In genomic region chr16:70151391-70151790, GRCh38 we compare ENCODE assay signal across 16 cellular contexts. TPM values are rescaled to one million over a fixed set of nuclear protein-coding genes. Genes with fewer than 3 reads are reported as not detected.
DNase-seq lines count a peak whose midpoint lies in the region; ATAC-seq and TF ChIP-seq lines count a peak whose summit lies in the region.
"Had no signal": no experiment of that assay in that cellular context is flagged by ENCODE, and none has a peak within 500 bp of the region (broad histone marks: within the 10 kb centered on the region; RNA-seq: fewer than 3 reads in every experiment).

No MANE protein-coding gene starts in this region.

- no peaks in the 10 kb centered on the region for H3K4me1 Mint-ChIP-seq in stimulated activated naive CD8-positive, alpha-beta T cell treated with anti-CD3 and anti-CD28 coated beads, Interleukin-15, amount 100 ng/mL, for 72 hours
- H3K4me1 Mint-ChIP-seq: WTC11 had no signal

- no peaks in the 10 kb centered on the region for H3K4me1 ChIP-seq in uterus
- H3K4me1 ChIP-seq: sigmoid colon, upper lobe of right lung had no signal

- H3K9me3 ChIP-seq in uterus = no peaks in the 10 kb centered on the region
- H3K9me3 ChIP-seq: neutrophil, sigmoid colon, upper lobe of right lung had no signal

- peak; percentile 40 for ATAC-seq in stimulated activated naive CD8-positive, alpha-beta T cell treated with anti-CD3 and anti-CD28 coated beads, Interleukin-15, amount 100 ng/mL, for 72 hours
- no peak for ATAC-seq in stimulated activated naive CD8-positive, alpha-beta T cell treated with anti-CD3 and anti-CD28 coated beads, Interleukin-15, Interleukin-2, amounts not matched to agents 100 U/mL and 50 U/mL, for 24 hours
- ATAC-seq in GM18498 (IDR thresholded peaks at IDR 0.05; ENCODE audit: unreplicated experiment) = no peak
- no peak for ATAC-seq in GM21390 (IDR thresholded peaks at IDR 0.05; ENCODE audit: unreplicated experiment)
- ATAC-seq: upper lobe of right lung, WTC11 had no signal

- no peaks in the 10 kb centered on the region for H3K36me3 ChIP-seq in uterus

- DNase-seq in stimulated activated naive CD8-positive, alpha-beta T cell treated with anti-CD3 and anti-CD28 coated beads, Interleukin-15, amount 100 ng/mL, for 72 hours = no peak
- no peak for DNase-seq in stimulated activated naive CD8-positive, alpha-beta T cell treated with anti-CD3 and anti-CD28 coated beads, Interleukin-15, Interleukin-2, amounts not matched to agents 100 U/mL and 50 U/mL, for 24 hours
- peak; percentile 81 for DNase-seq in NCI-H187 treated with DMSO at 0.1 percent for 48 hours (lab: John Stamatoyannopoulos, UW)
- peak; percentile 14 for DNase-seq in iPS-NIHi11 (ENCODE audit: low spot score)
- DNase-seq in uterus = no peak
- no peak for DNase-seq in stimulated activated CD8-positive, alpha-beta memory T cell treated with anti-CD3 and anti-CD28 coated beads, Interleukin-4, amount 100 ng/mL, for 48 hours
- DNase-seq: HFFc6; immature natural killer cell; mesendoderm; sigmoid colon; stimulated activated CD4-positive, alpha-beta T cell treated with anti-CD3 and anti-CD28 coated beads, Interleukin-4, amount 100 ng/mL, for 24 hours; upper lobe of right lung had no signal

- TF ChIP-seq POLR2A in uterus (IDR thresholded peaks at IDR 0.05) = no peak

- H3K4me3 ChIP-seq in uterus = no peak overlapping the region
- H3K4me3 ChIP-seq: sigmoid colon, upper lobe of right lung had no signal

- no peak for TF ChIP-seq CTCF in uterus (IDR thresholded peaks at IDR 0.05)

- no peaks in the 10 kb centered on the region for H3K27me3 Mint-ChIP-seq in stimulated activated naive CD8-positive, alpha-beta T cell treated with anti-CD3 and anti-CD28 coated beads, Interleukin-15, amount 100 ng/mL, for 72 hours

- H3K4me3 Mint-ChIP-seq in stimulated activated naive CD8-positive, alpha-beta T cell treated with anti-CD3 and anti-CD28 coated beads, Interleukin-15, amount 100 ng/mL, for 72 hours = no peak overlapping the region
- H3K4me3 Mint-ChIP-seq: HFFc6, immature natural killer cell, WTC11 had no signal

- no peaks in the 10 kb centered on the region for H3K27me3 ChIP-seq in uterus
- H3K27me3 ChIP-seq: neutrophil, sigmoid colon, upper lobe of right lung had no signal

- no peak overlapping the region for H3K27ac ChIP-seq in uterus
- H3K27ac ChIP-seq: neutrophil, sigmoid colon, upper lobe of right lung had no signal

- H3K9me3 Mint-ChIP-seq in stimulated activated naive CD8-positive, alpha-beta T cell treated with anti-CD3 and anti-CD28 coated beads, Interleukin-15, amount 100 ng/mL, for 72 hours = no peaks in the 10 kb centered on the region
- H3K9me3 Mint-ChIP-seq: HFFc6, immature natural killer cell, WTC11 had no signal

- intact Hi-C loops in uterus (cut with DNase I; ENCODE audit: low total_unique reads) = no loop called here

- peak overlapping the region in 1 of 2 donors; percentile 9 for H3K27ac Mint-ChIP-seq in stimulated activated naive CD8-positive, alpha-beta T cell treated with anti-CD3 and anti-CD28 coated beads, Interleukin-15, amount 100 ng/mL, for 72 hours
- H3K27ac Mint-ChIP-seq: HFFc6, WTC11 had no signal

RNA-seq across cellular contexts. Expression of gene CLEC18C, which starts 22.2 kb away (rescaled TPM):
- 1 to 10 TPM in 1 of 4 donors, under 1 TPM in 1, not detected in 2; 0.28 to 1.0 TPM for total RNA-seq in uterus
- total RNA-seq: sigmoid colon, upper lobe of right lung had no signal

RNA-seq across cellular contexts. Expression of gene PDPR, which starts 37.3 kb away (rescaled TPM):
- 10 to 100 TPM; 23.2 to 63.8 (median 44.2) TPM for total RNA-seq in uterus

Comparison
In these comparisons a context has a peak if more than half of its experiments do, and no peak if none do; other contexts are left out.
1. DNase-seq: peak in NCI-H187 treated with DMSO at 0.1 percent for 48 hours (single experiment) and iPS-NIHi11 (single experiment); none in stimulated activated naive CD8-positive, alpha-beta T cell treated with anti-CD3 and anti-CD28 coated beads, Interleukin-15, amount 100 ng/mL, for 72 hours (0 of 2), stimulated activated naive CD8-positive, alpha-beta T cell treated with anti-CD3 and anti-CD28 coated beads, Interleukin-15, Interleukin-2, amounts not matched to agents 100 U/mL and 50 U/mL, for 24 hours (single experiment), uterus (0 of 2) and stimulated activated CD8-positive, alpha-beta memory T cell treated with anti-CD3 and anti-CD28 coated beads, Interleukin-4, amount 100 ng/mL, for 48 hours (single experiment).